ENCODE assay signal across 35 cellular contexts in genomic region chr19:33481863-33482262, GRCh38.
"Had no signal": no experiment of that assay in that cellular context is flagged by ENCODE, and none has a peak within 500 bp of the region (broad histone marks: within the 10 kb centered on the region; RNA-seq: fewer than 3 reads in every experiment).

No MANE protein-coding gene starts in this region.

- H3K4me3 ChIP-seq: adrenal gland, ascending aorta, body of pancreas, breast epithelium, cardiac muscle cell had no signal

- H3K27me3 ChIP-seq: adrenal gland, ascending aorta, body of pancreas, brain microvascular endothelial cell, breast epithelium, cardiac muscle cell had no signal

- H3K4me1 ChIP-seq: adrenal gland, ascending aorta, body of pancreas, breast epithelium had no signal

- H3K36me3 ChIP-seq: adrenal gland, breast epithelium, cardiac muscle cell had no signal

- H3K27ac Mint-ChIP-seq: activated naive CD4-positive, alpha-beta T cell treated with anti-CD3 and anti-CD28 coated beads for 36 hours; activated naive CD4-positive, alpha-beta T cell treated with anti-CD3 and anti-CD28 coated beads, Interleukin-2, amount 10 ng/mL, durations not matched to agents 7 days and 5 days; activated naive CD4-positive, alpha-beta T cell treated with anti-CD3 and anti-CD28 coated beads, Interleukin-2, amount 50 U/mL, for 24 hours; activated naive CD4-positive, alpha-beta T cell treated with anti-CD3 and anti-CD28 coated beads, Interleukin-2, amount 50 U/mL, for 72 hours; activated naive CD8-positive, alpha-beta T cell; activated naive CD8-positive, alpha-beta T cell treated with anti-CD3 and anti-CD28 coated beads for 36 hours; activated naive CD8-positive, alpha-beta T cell treated with anti-CD3 and anti-CD28 coated beads, Interleukin-2, amount 10 ng/mL, durations not matched to agents 7 days and 5 days; activated naive CD8-positive, alpha-beta T cell treated with anti-CD3 and anti-CD28 coated beads, Interleukin-2, amount 50 U/mL, for 24 hours; activated T-cell treated with anti-CD3 and anti-CD28 coated beads, Interleukin-2, amount 50 U/mL, for 24 hours; activated T-cell treated with anti-CD3 and anti-CD28 coated beads, Interleukin-2, amount 50 U/mL, for 72 hours; activated T-helper 1 cell treated with anti-CD3 and anti-CD28 coated beads, Interleukin-12 subunit alpha, Interleukin-12 subunit beta, Interleukin-2, Interleukin-4 antibody, amounts not matched to agents 30 ng/mL and 10 ng/mL and 1 ng/mL, durations not matched to agents 14 hours and 24 hours and 36 hours; activated T-helper 17 cell treated with anti-CD3 and anti-CD28 coated beads, Interleukin-2, amount 50 U/mL, for 72 hours; activated T-helper 2 cell treated with anti-CD3 and anti-CD28 coated beads, Interferon-gamma antibody, Interleukin-2, Interleukin-4, amounts not matched to agents 10 μg/mL and 5 μg/mL and 100 μg/mL, durations not matched to agents 14 hours and 24 hours and 36 hours; brain had no signal

- DNase-seq: activated effector memory CD4-positive, alpha-beta T cell treated with Interleukin-2 at 50 U/mL for 16 hours; activated gamma-delta T cell; activated gamma-delta T cell treated with Interleukin-2 at 50 U/mL for 16 hours; activated naive CD4-positive, alpha-beta T cell; activated naive CD4-positive, alpha-beta T cell treated with anti-CD3 and anti-CD28 coated beads for 36 hours; activated naive CD4-positive, alpha-beta T cell treated with anti-CD3 and anti-CD28 coated beads, Interleukin-2, amount 10 ng/mL, durations not matched to agents 7 days and 5 days; activated naive CD4-positive, alpha-beta T cell treated with anti-CD3 and anti-CD28 coated beads, Interleukin-2, amount 50 U/mL, for 16 hours; activated naive CD4-positive, alpha-beta T cell treated with Interleukin-2 at 50 U/mL for 16 hours; activated naive CD8-positive, alpha-beta T cell treated with anti-CD3 and anti-CD28 coated beads for 36 hours; activated naive CD8-positive, alpha-beta T cell treated with anti-CD3 and anti-CD28 coated beads, Interleukin-2, amount 10 ng/mL, durations not matched to agents 7 days and 5 days; activated naive CD8-positive, alpha-beta T cell treated with anti-CD3 and anti-CD28 coated beads, Interleukin-2, amount 50 U/mL, for 24 hours; activated T-cell treated with anti-CD3 and anti-CD28 coated beads, Interleukin-2, amount 50 U/mL, for 24 hours; activated T-cell treated with anti-CD3 and anti-CD28 coated beads, Interleukin-2, amount 50 U/mL, for 4 hours; activated T-cell treated with anti-CD3 and anti-CD28 coated beads, Interleukin-2, amount 50 U/mL, for 48 hours; activated T-cell treated with anti-CD3 and anti-CD28 coated beads, Interleukin-2, amount 50 U/mL, for 72 hours; adrenal gland; amniotic stem cell; amygdala; anterior cingulate cortex; body of pancreas; brain microvascular endothelial cell; caudate nucleus; central memory CD4-positive, alpha-beta T cell; cerebellar nuclear complex had no signal

- H3K27me3 Mint-ChIP-seq: activated naive CD4-positive, alpha-beta T cell treated with anti-CD3 and anti-CD28 coated beads, Interleukin-2, amount 10 ng/mL, durations not matched to agents 7 days and 5 days; activated naive CD4-positive, alpha-beta T cell treated with anti-CD3 and anti-CD28 coated beads, Interleukin-2, amount 50 U/mL, for 24 hours; activated naive CD8-positive, alpha-beta T cell; activated naive CD8-positive, alpha-beta T cell treated with anti-CD3 and anti-CD28 coated beads for 36 hours; activated naive CD8-positive, alpha-beta T cell treated with anti-CD3 and anti-CD28 coated beads, Interleukin-2, amount 10 ng/mL, durations not matched to agents 7 days and 5 days; activated naive CD8-positive, alpha-beta T cell treated with anti-CD3 and anti-CD28 coated beads, Interleukin-2, amount 50 U/mL, for 24 hours; activated T-cell treated with anti-CD3 and anti-CD28 coated beads, Interleukin-2, amount 50 U/mL, for 24 hours; activated T-helper 17 cell treated with anti-CD3 and anti-CD28 coated beads, Interleukin-2, amount 50 U/mL, for 72 hours; central memory CD8-positive, alpha-beta T cell had no signal

- H3K27ac ChIP-seq: adrenal gland, ascending aorta, body of pancreas, brain microvascular endothelial cell, breast epithelium, cardiac muscle cell had no signal

- H3K9me3 ChIP-seq: body of pancreas had no signal

- H3K4me3 Mint-ChIP-seq: activated naive CD4-positive, alpha-beta T cell treated with anti-CD3 and anti-CD28 coated beads for 36 hours; activated naive CD4-positive, alpha-beta T cell treated with anti-CD3 and anti-CD28 coated beads, Interleukin-2, amount 10 ng/mL, durations not matched to agents 7 days and 5 days; activated naive CD4-positive, alpha-beta T cell treated with anti-CD3 and anti-CD28 coated beads, Interleukin-2, amount 50 U/mL, for 24 hours; activated naive CD8-positive, alpha-beta T cell; activated naive CD8-positive, alpha-beta T cell treated with anti-CD3 and anti-CD28 coated beads for 36 hours; activated naive CD8-positive, alpha-beta T cell treated with anti-CD3 and anti-CD28 coated beads, Interleukin-2, amount 10 ng/mL, durations not matched to agents 7 days and 5 days; activated naive CD8-positive, alpha-beta T cell treated with anti-CD3 and anti-CD28 coated beads, Interleukin-2, amount 50 U/mL, for 24 hours; activated T-cell treated with anti-CD3 and anti-CD28 coated beads, Interleukin-2, amount 50 U/mL, for 24 hours; activated T-cell treated with anti-CD3 and anti-CD28 coated beads, Interleukin-2, amount 50 U/mL, for 4 hours; activated T-cell treated with anti-CD3 and anti-CD28 coated beads, Interleukin-2, amount 50 U/mL, for 72 hours; activated T-helper 1 cell treated with anti-CD3 and anti-CD28 coated beads, Interleukin-12 subunit alpha, Interleukin-12 subunit beta, Interleukin-2, Interleukin-4 antibody, amounts not matched to agents 30 ng/mL and 10 ng/mL and 1 ng/mL, durations not matched to agents 14 hours and 24 hours and 36 hours; activated T-helper 17 cell treated with anti-CD3 and anti-CD28 coated beads, Interleukin-2, amount 50 U/mL, for 72 hours; brain; central memory CD8-positive, alpha-beta T cell had no signal

- H3K4me1 Mint-ChIP-seq: activated naive CD4-positive, alpha-beta T cell treated with anti-CD3 and anti-CD28 coated beads, Interleukin-2, amount 10 ng/mL, durations not matched to agents 7 days and 5 days; activated naive CD4-positive, alpha-beta T cell treated with anti-CD3 and anti-CD28 coated beads, Interleukin-2, amount 50 U/mL, for 24 hours; activated naive CD8-positive, alpha-beta T cell treated with anti-CD3 and anti-CD28 coated beads for 36 hours; activated naive CD8-positive, alpha-beta T cell treated with anti-CD3 and anti-CD28 coated beads, Interleukin-2, amount 10 ng/mL, durations not matched to agents 7 days and 5 days; activated naive CD8-positive, alpha-beta T cell treated with anti-CD3 and anti-CD28 coated beads, Interleukin-2, amount 50 U/mL, for 24 hours; activated T-helper 17 cell treated with anti-CD3 and anti-CD28 coated beads, Interleukin-2, amount 50 U/mL, for 72 hours had no signal
